ENCODE assay signal across 8 cellular contexts in genomic region chr7:87600130-87601124, GRCh38. TPM values are rescaled to one million over a fixed set of nuclear protein-coding genes. Genes with fewer than 3 reads are reported as not detected.
DNase-seq lines count a peak whose midpoint lies in the region; ATAC-seq and TF ChIP-seq lines count a peak whose summit lies in the region.

Gene ABCB1 (minus strand): TSS chr7:87600884. CDS start chr7:87600184, 700 bp downstream.

- POLR2A ChIA-PET in T-cell (lab: Charles Lee) = interaction anchor here (0.6 to 0.9 kb wide), 3 partner anchors 274 to 295 kb away, joined by 3 to 4 read pairs (median 3); no protein-coding TSS in a partner anchor

- peaks cover 32 to 45% (median 37%) of the 10 kb centered on the region in 3 donors for H3K4me1 Mint-ChIP-seq in T-cell

- peak; percentile 57 for ATAC-seq in HG03196 (IDR thresholded peaks at IDR 0.05; ENCODE audit: unreplicated experiment)
- peak; percentile 88 to 93 (median 92) for ATAC-seq in T-cell (replicated peaks in 1 of 4)

- TF ChIP-seq CTCF in astrocyte of the cerebellum (IDR thresholded peaks at IDR 0.05; ENCODE audit: low read depth, low read length, missing control alignments) (no peak), retinal pigment epithelial cell (conservative IDR thresholded peaks at IDR 0.05; ENCODE audit: low read depth, low read length) (peak; percentile 12)

- H3K36me3 Mint-ChIP-seq in T-cell = no peaks in the 10 kb centered on the region

- CTCF ChIA-PET in T-cell (lab: Charles Lee) = interaction anchor here (0.6 to 1.8 kb wide), 7 partner anchors 11 to 475 kb away, joined by 3 to 6 read pairs (median 4); partner anchors contain the start of gene RUNDC3B (in 1 of the 2)

- peak within 1 kb of the TSS; percentile 79 for H3K27ac Mint-ChIP-seq in T-cell

- peak within 1 kb of the TSS; percentile 78 to 91 (median 81) for H3K4me3 Mint-ChIP-seq in T-cell

- no peaks in the 10 kb centered on the region for H3K9me3 Mint-ChIP-seq in T-cell

- peak; percentile 73 for DNase-seq in AG20443 (ENCODE audit: low spot score)
- DNase-seq in T-cell = peak; percentile 4 to 62 (median 38)
- no peak for DNase-seq in astrocyte of the cerebellum (ENCODE audit: low read depth)
- DNase-seq in iPS DF 19.7 (ENCODE audit: low read depth, low spot score) = peak; percentile 35
- peak; percentile 26 for DNase-seq in retinal pigment epithelial cell (ENCODE audit: low read depth)
- DNase-seq in cerebellar nuclear complex (lab: John Stamatoyannopoulos, UW) = no peak

- TF ChIP-seq POLR2A in GM19099 (IDR thresholded peaks at IDR 0.05; ENCODE audit: extremely low read depth, insufficient read length, low read depth) = peak; percentile 41

- peaks cover 7 to 47% of the 10 kb centered on the region in 2 donors for H3K27me3 Mint-ChIP-seq in T-cell

- H3K4me3 ChIP-seq in astrocyte of the cerebellum (ENCODE audit: low read depth, low read length) (peak within 1 kb of the TSS; percentile 54), retinal pigment epithelial cell (ENCODE audit: low read length) (peak within 1 kb of the TSS; percentile 65)

- in situ Hi-C loops in astrocyte of the cerebellum (cut with HindIII; ENCODE audit: low sequenced_read_pairs) = no loop called here

RNA-seq across cellular contexts. Expression of gene ABCB1, which starts in this region (rescaled TPM):
- total RNA-seq in T-cell = 10 to 100 TPM; 12.8 to 46.4 (median 25.2) TPM

Comparison
In these comparisons a context has a peak if more than half of its experiments do, and no peak if none do; other contexts are left out.
1. DNase-seq: peak in AG20443 (single experiment), T-cell (34 of 34), iPS DF 19.7 (single experiment) and retinal pigment epithelial cell (single experiment); none in astrocyte of the cerebellum (single experiment) and cerebellar nuclear complex (0 of 2).